ENCODE assay signal across 26 cellular contexts in genomic region chr5:76586531-76586930, GRCh38.
DNase-seq lines count a peak whose midpoint lies in the region; ATAC-seq, FAIRE-seq and TF ChIP-seq lines count a peak whose summit lies in the region.
"Had no signal": no experiment of that assay in that cellular context is flagged by ENCODE, and none has a peak within 500 bp of the region (broad histone marks: within the 10 kb centered on the region; RNA-seq: fewer than 3 reads in every experiment).

No MANE protein-coding gene starts in this region.

- peaks cover 12% of the 10 kb centered on the region; the same call in 1 of the 2 replicates for H3K4me1 ChIP-seq in HEK293 (ENCODE audit: control insufficient read depth, insufficient read depth, low read length)
- H3K4me1 ChIP-seq: BE2C had no signal

- no peaks in the 10 kb centered on the region for H3K36me3 ChIP-seq in HEK293 (ENCODE audit: control insufficient read depth in 2 of 2, insufficient read depth in 1 of 2, low read length in 2 of 2)
- H3K36me3 ChIP-seq: BE2C had no signal

- FAIRE-seq in GM19239 (lab: Jason Lieb, UNC) = peak; percentile 60
- FAIRE-seq: A204.1, GM12878, GM12892, GM18507 had no signal

- CTCF ChIA-PET in HEK293 (lab: Yijun Ruan, JAX) = interaction anchor here (0.7 to 3.5 kb wide), 4 partner anchors 8 to 228 kb away, joined by 3 to 12 read pairs (median 5); no protein-coding TSS in a partner anchor

- H3K27me3 Mint-ChIP-seq in effector memory CD8-positive, alpha-beta T cell = no peaks in the 10 kb centered on the region
- H3K27me3 Mint-ChIP-seq: CD4-positive, alpha-beta memory T cell; CD4-positive, CD25-positive, alpha-beta regulatory T cell; CD8-positive, alpha-beta memory T cell had no signal

- peak overlapping the region; percentile 10 to 35 for H3K27ac Mint-ChIP-seq in effector memory CD8-positive, alpha-beta T cell
- H3K27ac Mint-ChIP-seq: CD4-positive, CD25-positive, alpha-beta regulatory T cell had no signal

- no peak for TF ChIP-seq CTCF in HEK293 (tag by site-specific recombination; IDR thresholded peaks at IDR 0.05)

- POLR2A ChIA-PET in HEK293 (lab: Yijun Ruan, JAX) = no interaction called here

- H3K4me3 Mint-ChIP-seq in effector memory CD8-positive, alpha-beta T cell = no peak overlapping the region
- H3K4me3 Mint-ChIP-seq: CD14-positive monocyte; CD4-positive, alpha-beta memory T cell; CD4-positive, CD25-positive, alpha-beta regulatory T cell; CD8-positive, alpha-beta memory T cell had no signal

- no peak overlapping the region for H3K27ac ChIP-seq in HEK293 (ENCODE audit: extremely low read depth, low read depth, low read length)
- H3K27ac ChIP-seq: BLaER1 had no signal

- DNase-seq in GM19239 (ENCODE audit: insufficient read length, low spot score) (no peak), T1000 (lab: John Stamatoyannopoulos, UW) (no peak), NCI-H526 (lab: John Stamatoyannopoulos, UW) (no peak)
- no peak for DNase-seq in effector memory CD8-positive, alpha-beta T cell
- DNase-seq: 8988T; ACHN; BE2C; C1 segment of cervical spinal cord; CD4-positive, alpha-beta memory T cell; CD4-positive, CD25-positive, alpha-beta regulatory T cell; CD8-positive, alpha-beta memory T cell; COR-L47; DMS 273 treated with DMSO at 0.1 percent for 48 hours; DMS153; DMS79; DND-41; EL; GDM1 had no signal

- H3K36me3 Mint-ChIP-seq in effector memory CD8-positive, alpha-beta T cell (ENCODE audit: insufficient read depth) = peaks cover 47% of the 10 kb centered on the region

- H3K4me1 Mint-ChIP-seq in effector memory CD8-positive, alpha-beta T cell (ENCODE audit: low read depth in 2 of 2) = peaks cover 4 to 23% of the 10 kb centered on the region in 2 donors

- no peak for ATAC-seq in effector memory CD8-positive, alpha-beta T cell (replicated peaks)
- no peak for ATAC-seq in HG03354 (IDR thresholded peaks at IDR 0.05; ENCODE audit: poor library complexity, severe bottlenecking, unreplicated experiment)
- ATAC-seq: GM12878 had no signal

- H3K4me3 ChIP-seq in HEK293 (ENCODE audit: low read depth, low read length) = no peak overlapping the region
- H3K4me3 ChIP-seq: BLaER1, GM12878 had no signal

- no peaks in the 10 kb centered on the region for H3K9me3 Mint-ChIP-seq in effector memory CD8-positive, alpha-beta T cell
- H3K9me3 Mint-ChIP-seq: CD14-positive monocyte; CD4-positive, alpha-beta memory T cell; CD4-positive, CD25-positive, alpha-beta regulatory T cell; CD8-positive, alpha-beta memory T cell had no signal

- H3K9me3 ChIP-seq in HEK293 (ENCODE audit: control insufficient read depth, insufficient read depth, low read depth, low read length) = no peaks in the 10 kb centered on the region
- H3K9me3 ChIP-seq: BE2C, BLaER1 had no signal

TF ChIP-seq in HEK293, 187 proteins besides CTCF, POLR2A, EP300 and RAD21:
- TF ChIP-seq ZNF549 (tag by site-specific recombination; IDR thresholded peaks at IDR 0.05) = no peak
- peak; percentile 56; the same call in 1 of the 2 replicates for TF ChIP-seq SCRT1 (tag by site-specific recombination; IDR thresholded peaks at IDR 0.05; ENCODE audit: borderline replicate concordance)
- TF ChIP-seq, protein P1, sequence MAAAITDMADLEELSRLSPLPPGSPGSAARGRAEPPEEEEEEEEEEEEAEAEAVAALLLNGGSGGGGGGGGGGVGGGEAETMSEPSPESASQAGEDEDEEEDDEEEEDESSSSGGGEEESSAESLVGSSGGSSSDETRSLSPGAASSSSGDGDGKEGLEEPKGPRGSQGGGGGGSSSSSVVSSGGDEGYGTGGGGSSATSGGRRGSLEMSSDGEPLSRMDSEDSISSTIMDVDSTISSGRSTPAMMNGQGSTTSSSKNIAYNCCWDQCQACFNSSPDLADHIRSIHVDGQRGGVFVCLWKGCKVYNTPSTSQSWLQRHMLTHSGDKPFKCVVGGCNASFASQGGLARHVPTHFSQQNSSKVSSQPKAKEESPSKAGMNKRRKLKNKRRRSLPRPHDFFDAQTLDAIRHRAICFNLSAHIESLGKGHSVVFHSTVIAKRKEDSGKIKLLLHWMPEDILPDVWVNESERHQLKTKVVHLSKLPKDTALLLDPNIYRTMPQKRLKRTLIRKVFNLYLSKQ (tag by site-specific recombination; IDR thresholded peaks at IDR 0.05; ENCODE audit: borderline replicate concordance) = no peak
- TF ChIP-seq SCRT2 (tag by site-specific recombination; IDR thresholded peaks at IDR 0.05) = peak; percentile 92
- no peak for TF ChIP-seq ZNF362 (tag by site-specific recombination; IDR thresholded peaks at IDR 0.05)
- TF ChIP-seq ZNF571 (tag by site-specific recombination; IDR thresholded peaks at IDR 0.05) = no peak
- no peak for TF ChIP-seq ZNF639 (tag by site-specific recombination; IDR thresholded peaks at IDR 0.05)
- TF ChIP-seq HOXA7 (CRISPR knock-in tag; IDR thresholded peaks at IDR 0.05; ENCODE audit: borderline replicate concordance) = no peak
- no peak for TF ChIP-seq ZNF530 (tag by site-specific recombination; IDR thresholded peaks at IDR 0.05; ENCODE audit: low read depth)
- no peak for TF ChIP-seq BCL11A (tag by site-specific recombination; IDR thresholded peaks at IDR 0.05; ENCODE audit: low read depth)
- no peak for TF ChIP-seq ZNF544 (tag by site-specific recombination; IDR thresholded peaks at IDR 0.05)
- TF ChIP-seq REPIN1 (tag by site-specific recombination; IDR thresholded peaks at IDR 0.05; ENCODE audit: low read depth) = no peak
